ENCODE assay signal across 20 cellular contexts in genomic region chr14:44639986-44640385, GRCh38.
DNase-seq lines count a peak whose midpoint lies in the region; TF ChIP-seq lines count a peak whose summit lies in the region.
"Had no signal": no experiment of that assay in that cellular context is flagged by ENCODE, and none has a peak within 500 bp of the region (broad histone marks: within the 10 kb centered on the region; RNA-seq: fewer than 3 reads in every experiment).

No MANE protein-coding gene starts in this region.

- CTCF ChIA-PET in A673 (lab: Charles Lee): no interaction called here
- CTCF ChIA-PET in OCI-LY7 (lab: Charles Lee; ENCODE audit: unreplicated experiment): no interaction called here

- TF ChIP-seq POLR2A in testis (IDR thresholded peaks at IDR 0.05) (no peak), esophagus squamous epithelium (IDR thresholded peaks at IDR 0.05) (no peak)

- no peaks in the 10 kb centered on the region for H3K79me2 ChIP-seq in hepatocyte
- no peaks in the 10 kb centered on the region for H3K79me2 ChIP-seq in OCI-LY7 (ENCODE audit: insufficient read depth, low read depth, low read length)

- no peaks in the 10 kb centered on the region for H3K36me3 ChIP-seq in A673 (ENCODE audit: insufficient read depth, low read length, poor library complexity, severe bottlenecking)
- H3K36me3 ChIP-seq in hepatocyte (replicated peaks; ENCODE audit: insufficient read depth, low read depth): no peaks in the 10 kb centered on the region
- H3K36me3 ChIP-seq in testis (ENCODE audit: low read depth, missing control alignments): no peaks in the 10 kb centered on the region
- no peaks in the 10 kb centered on the region for H3K36me3 ChIP-seq in OCI-LY7 (ENCODE audit: insufficient read depth, low read length)
- H3K36me3 ChIP-seq in esophagus squamous epithelium: no peaks in the 10 kb centered on the region

- no peak for TF ChIP-seq CTCF in A673 (conservative IDR thresholded peaks at IDR 0.05; ENCODE audit: low read depth, low read length)
- TF ChIP-seq CTCF in hepatocyte (IDR thresholded peaks at IDR 0.05; ENCODE audit: poor library complexity): no peak
- TF ChIP-seq CTCF in testis (IDR thresholded peaks at IDR 0.05): no peak
- TF ChIP-seq CTCF in OCI-LY7 (conservative IDR thresholded peaks at IDR 0.05; ENCODE audit: low read length): no peak
- no peak for TF ChIP-seq CTCF in esophagus squamous epithelium (IDR thresholded peaks at IDR 0.05)

- BruUV-seq in A673 (replicated peaks; lab: Mats Ljungman, UMichigan) (no TSS peak), OCI-LY7 (replicated peaks; lab: Mats Ljungman, UMichigan) (no TSS peak)

- DNase-seq in A673 (ENCODE audit: low spot score) (peak; percentile 57), amniotic epithelial cell (ENCODE audit: low read depth) (peak; percentile 37), hepatocyte (ENCODE audit: low spot score) (no peak), testis (peak; percentile 31), OCI-LY7 (ENCODE audit: low spot score) (no peak), NCI-H226 (no peak), esophagus squamous epithelium (lab: John Stamatoyannopoulos, UW) (no peak)
- DNase-seq: C1 segment of cervical spinal cord; CD4-positive, CD25-positive, alpha-beta regulatory T cell; CD8-positive, alpha-beta memory T cell; COR-L47; DMS 273 treated with DMSO at 0.1 percent for 48 hours; DMS53; DND-41; EL; H9; IMR-90 had no signal

- POLR2A ChIA-PET in A673 (lab: Charles Lee; ENCODE audit: low non-redundant PET): interaction anchor here (0.7 kb wide), 1 partner anchor 29 kb away, joined by 4 read pairs; no protein-coding TSS in a partner anchor
- POLR2A ChIA-PET in OCI-LY7 (lab: Charles Lee): interaction anchor here (1.1 kb wide), 1 partner anchor 9 kb away, joined by 3 read pairs; no protein-coding TSS in a partner anchor

- H3K9me2 ChIP-seq in hepatocyte (replicated peaks; ENCODE audit: insufficient read depth) (no peaks in the 10 kb centered on the region), OCI-LY7 (ENCODE audit: insufficient read depth, low read length) (no peaks in the 10 kb centered on the region)

- H3K4me2 ChIP-seq in hepatocyte: peak overlapping the region; percentile 22
- H3K4me2 ChIP-seq in OCI-LY7 (ENCODE audit: low read length): no peak overlapping the region
- H3K4me2 ChIP-seq: A549 had no signal

- intact Hi-C loops in A673 (cut with micrococcal nuclease; ENCODE audit: unreplicated experiment) (no loop called here), testis (cut with DNase I; ENCODE audit: low total_unique reads) (no loop called here), OCI-LY7 (cut with micrococcal nuclease; ENCODE audit: unreplicated experiment) (no loop called here), esophagus squamous epithelium (cut with DNase I) (no loop called here)

- H2AFZ ChIP-seq in hepatocyte (peak overlapping the region; percentile 17), OCI-LY7 (ENCODE audit: low read length) (no peak overlapping the region)

- H3K4me1 ChIP-seq in A673 (ENCODE audit: insufficient read depth, low read length, poor library complexity, severe bottlenecking): peaks cover 22% of the 10 kb centered on the region
- H3K4me1 ChIP-seq in hepatocyte (ENCODE audit: insufficient read depth): peaks cover 9% of the 10 kb centered on the region
- peaks cover 12% of the 10 kb centered on the region for H3K4me1 ChIP-seq in testis
- H3K4me1 ChIP-seq in OCI-LY7 (ENCODE audit: insufficient read depth, low read length, poor library complexity, severe bottlenecking): no peaks in the 10 kb centered on the region
- H3K4me1 ChIP-seq in esophagus squamous epithelium: no peaks in the 10 kb centered on the region
- H3K4me1 ChIP-seq: A549 had no signal

- no peaks in the 10 kb centered on the region for H3K9me3 ChIP-seq in A673 (ENCODE audit: low read depth, low read length, poor library complexity, severe bottlenecking)
- H3K9me3 ChIP-seq in hepatocyte (ENCODE audit: low read depth): no peaks in the 10 kb centered on the region
- no peaks in the 10 kb centered on the region for H3K9me3 ChIP-seq in testis
- no peaks in the 10 kb centered on the region for H3K9me3 ChIP-seq in OCI-LY7 (ENCODE audit: low read length)
- H3K9me3 ChIP-seq in esophagus squamous epithelium: no peaks in the 10 kb centered on the region
- H3K9me3 ChIP-seq: A549 had no signal

- no peaks in the 10 kb centered on the region for H3K27me3 ChIP-seq in A673 (replicated peaks; ENCODE audit: insufficient read depth, low read depth, low read length, poor library complexity)
- no peaks in the 10 kb centered on the region for H3K27me3 ChIP-seq in hepatocyte
- H3K27me3 ChIP-seq in testis: no peaks in the 10 kb centered on the region
- H3K27me3 ChIP-seq in esophagus squamous epithelium: no peaks in the 10 kb centered on the region

- H3K4me3 ChIP-seq in A673 (ENCODE audit: low read depth, low read length, poor library complexity, severe bottlenecking) (no peak overlapping the region), hepatocyte (no peak overlapping the region), testis (no peak overlapping the region), OCI-LY7 (ENCODE audit: low read depth, low read length, poor library complexity, severe bottlenecking) (no peak overlapping the region), esophagus squamous epithelium (no peak overlapping the region)
- H3K4me3 ChIP-seq: A549, GM12878 had no signal

- H4K20me1 ChIP-seq in hepatocyte (ENCODE audit: insufficient read depth, poor library complexity, severe bottlenecking) (no peaks in the 10 kb centered on the region), OCI-LY7 (ENCODE audit: insufficient read depth, low read length) (no peaks in the 10 kb centered on the region)

- WGBS in hepatocyte (ENCODE audit: low lambda C conversion rate, missing lambda C conversion rate): 65% methylated on average over 4 of the region's 4 CpGs
- 27 to 28% methylated on average over 4 of the region's 4 CpGs for WGBS in testis, 2 donors
- 43 to 53% methylated on average over 4 of the region's 4 CpGs for WGBS in esophagus squamous epithelium, 2 donors

- H3K27ac ChIP-seq in A673 (ENCODE audit: low read depth, low read length, poor library complexity, severe bottlenecking): peak overlapping the region; percentile 13
- no peak overlapping the region for H3K27ac ChIP-seq in hepatocyte
- peak overlapping the region in 1 of 2 donors; percentile 57 for H3K27ac ChIP-seq in testis
- no peak overlapping the region for H3K27ac ChIP-seq in OCI-LY7 (ENCODE audit: low read depth, low read length, poor library complexity, severe bottlenecking)
- H3K27ac ChIP-seq in esophagus squamous epithelium: no peak overlapping the region
- H3K27ac ChIP-seq: 22Rv1, A549 had no signal

Comparison
In these comparisons a context has a peak if more than half of its experiments do, and no peak if none do; other contexts are left out.
1. DNase-seq: peak in A673 (single experiment), amniotic epithelial cell (single experiment) and testis (single experiment); none in hepatocyte (single experiment), OCI-LY7 (single experiment), NCI-H226 (single experiment) and esophagus squamous epithelium (single experiment).